In the genomic region with DNA sequence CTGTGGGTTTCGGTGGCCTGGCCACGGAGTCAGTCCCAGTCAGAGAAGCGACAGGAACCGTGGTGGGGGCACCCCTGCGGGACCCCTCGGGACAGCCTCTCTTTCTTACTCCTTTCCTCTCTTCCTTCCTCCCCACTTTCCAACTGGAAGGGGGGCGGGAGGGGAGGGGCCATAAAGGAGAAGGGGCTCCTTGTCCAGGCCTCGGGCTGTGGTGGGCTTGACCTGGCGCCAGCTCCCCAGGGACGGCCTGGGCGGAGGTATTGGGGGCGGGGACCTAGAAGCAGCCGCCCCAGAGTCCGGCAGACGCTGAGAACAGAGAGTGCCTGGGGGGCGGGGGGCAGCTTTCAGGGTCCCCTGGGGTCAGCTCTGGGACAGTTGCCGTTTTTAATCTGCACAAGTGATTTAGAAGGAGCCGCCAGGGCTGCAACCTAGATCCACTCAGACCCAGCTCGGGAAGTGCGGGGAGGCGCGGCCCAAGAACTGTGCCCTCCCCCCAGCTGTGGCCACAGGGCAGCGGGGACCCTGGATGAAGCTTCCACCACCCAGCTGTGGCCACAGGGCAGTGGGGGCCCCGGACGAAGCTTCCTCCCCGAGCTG, we compare ENCODE assay signal across 9 cellular contexts. TPM values are rescaled to one million over a fixed set of nuclear protein-coding genes. Genes with fewer than 3 reads are reported as not detected.
DNase-seq lines count a peak whose midpoint lies in the region; ATAC-seq, FAIRE-seq and TF ChIP-seq lines count a peak whose summit lies in the region.
"Had no signal": no experiment of that assay in that cellular context is flagged by ENCODE, and none has a peak within 500 bp of the region (broad histone marks: within the 10 kb centered on the region; RNA-seq: fewer than 3 reads in every experiment).

No MANE protein-coding gene starts in this region.

- ATAC-seq in upper lobe of right lung: peak; percentile 5
- no peak for ATAC-seq in HG03196 (IDR thresholded peaks at IDR 0.05; ENCODE audit: unreplicated experiment)
- ATAC-seq in HG02870 (IDR thresholded peaks at IDR 0.05; ENCODE audit: unreplicated experiment): no peak

- H3K9me3 ChIP-seq in Peyer's patch: no peaks in the 10 kb centered on the region
- H3K9me3 ChIP-seq in esophagus muscularis mucosa: no peaks in the 10 kb centered on the region
- H3K9me3 ChIP-seq in upper lobe of right lung: no peaks in the 10 kb centered on the region

- intact Hi-C loops in esophagus muscularis mucosa (cut with DNase I) (no loop called here), upper lobe of right lung (cut with DNase I) (no loop called here)

- H3K36me3 ChIP-seq in Peyer's patch (no peaks in the 10 kb centered on the region), esophagus muscularis mucosa (no peaks in the 10 kb centered on the region), upper lobe of right lung (no peaks in the 10 kb centered on the region)

- DNase-seq in Peyer's patch (peak in 1 of 3 donors; percentile 50), esophagus muscularis mucosa (ENCODE audit: extremely low spot score) (no peak), myocyte (ENCODE audit: low read depth) (peak; percentile 42), upper lobe of right lung (no peak), HTR-8/SVneo (ENCODE audit: insufficient read length, low spot score) (no peak)

- WGBS in esophagus muscularis mucosa: 3% methylated on average over 20 of the region's 26 CpGs

- H3K4me1 ChIP-seq in Peyer's patch (peaks cover 0 to 39% (median 20%) of the 10 kb centered on the region in 4 donors), esophagus muscularis mucosa (peaks cover 54 to 60% (median 58%) of the 10 kb centered on the region in 4 donors), upper lobe of right lung (peaks cover 55% of the 10 kb centered on the region)

- H3K4me3 ChIP-seq in Peyer's patch (peak overlapping the region in 1 of 4 donors; percentile 13), esophagus muscularis mucosa (peak overlapping the region; percentile 7 to 31 (median 26)), upper lobe of right lung (peak overlapping the region; percentile 26)

- no peak for TF ChIP-seq EP300 in esophagus muscularis mucosa (IDR thresholded peaks at IDR 0.05)

- TF ChIP-seq CTCF in Peyer's patch (IDR thresholded peaks at IDR 0.05) (no peak), esophagus muscularis mucosa (IDR thresholded peaks at IDR 0.05) (no peak), upper lobe of right lung (IDR thresholded peaks at IDR 0.05) (no peak)

- no peak for FAIRE-seq in HTR-8/SVneo (lab: Jason Lieb, UNC)

- H3K27me3 ChIP-seq in Peyer's patch (peaks cover 0 to 12% of the 10 kb centered on the region in 2 donors), esophagus muscularis mucosa (peaks cover 0 to 82% (median 21%) of the 10 kb centered on the region in 4 donors), upper lobe of right lung (no peaks in the 10 kb centered on the region)

- H3K27ac ChIP-seq in Peyer's patch: peak overlapping the region; percentile 29 to 73 (median 62)
- H3K27ac ChIP-seq in esophagus muscularis mucosa (replicated peaks in 1 of 4): peak overlapping the region; percentile 62 to 77 (median 69)
- peak overlapping the region; percentile 84 for H3K27ac ChIP-seq in upper lobe of right lung

- no peak for TF ChIP-seq POLR2A in Peyer's patch (IDR thresholded peaks at IDR 0.05)
- TF ChIP-seq POLR2A in esophagus muscularis mucosa (IDR thresholded peaks at IDR 0.05; ENCODE audit: low read depth): no peak

RNA-seq across cellular contexts. Expression of gene ABHD16B, which starts 6.4 kb away (rescaled TPM):
- total RNA-seq in Peyer's patch: not detected
- not detected for total RNA-seq in esophagus muscularis mucosa
- not detected in 2 replicates for total RNA-seq in myocyte
- polyA plus RNA-seq in myocyte (2012): not detected
- not detected for total RNA-seq in upper lobe of right lung
- total RNA-seq: mesenteric fat pad; T-helper 2 cell treated with Interferon-gamma antibody and Interleukin-4, amounts not matched to agents 100 ng/mL and 5 ng/mL, for 36 hours had no signal

RNA-seq across cellular contexts. Expression of gene TPD52L2, which starts 10.2 kb away (rescaled TPM):
- total RNA-seq in Peyer's patch: 10 to 100 TPM; 59.4 to 78.7 (median 65.1) TPM
- 100 to 1,000 TPM; 110 to 162 (median 134) TPM for total RNA-seq in esophagus muscularis mucosa
- 94.4 and 99.0 TPM in 2 replicates for total RNA-seq in myocyte
- 118 TPM for polyA plus RNA-seq in myocyte (2012)
- 81.5 TPM for total RNA-seq in upper lobe of right lung

RNA-seq across cellular contexts. Expression of gene ZBTB46, which starts 23.8 kb away (rescaled TPM):
- total RNA-seq in Peyer's patch (10 to 100 TPM in 1 of 4 donors, 1 to 10 TPM in 3; 1.9 to 33.0 (median 4.4) TPM), esophagus muscularis mucosa (10 to 100 TPM in 3 of 4 donors, 1 to 10 TPM in 1; 9.6 to 22.8 (median 13.8) TPM), myocyte (19.6 and 20.9 TPM in 2 replicates), upper lobe of right lung (19.7 TPM)
- 9.0 TPM for polyA plus RNA-seq in myocyte (2012)

RNA-seq across cellular contexts. Expression of gene DNAJC5, which starts 40.1 kb away (rescaled TPM):
- 100 to 1,000 TPM in 3 of 4 donors, 10 to 100 TPM in 1; 41.3 to 137 (median 113) TPM for total RNA-seq in Peyer's patch
- total RNA-seq in esophagus muscularis mucosa: 10 to 100 TPM; 39.5 to 64.9 (median 53.1) TPM
- 49.3 and 60.7 TPM in 2 replicates for total RNA-seq in myocyte
- 50.6 TPM for polyA plus RNA-seq in myocyte (2012)
- total RNA-seq in upper lobe of right lung: 49.8 TPM
